In genomic region chr4:2062168-2062807, GRCh38 we compare ENCODE assay signal across 24 cellular contexts.
"Had no signal": no experiment of that assay in that cellular context is flagged by ENCODE, and none has a peak within 500 bp of the region (broad histone marks: within the 10 kb centered on the region; RNA-seq: fewer than 3 reads in every experiment).

No MANE protein-coding gene starts in this region.

- H3K4me3 ChIP-seq: adrenal gland, coronary artery, vagina had no signal

- ATAC-seq: activated T-cell treated with anti-CD3 and anti-CD28 coated beads, Interleukin-2, amount 50 U/mL, for 4 hours; natural killer cell treated with Interleukin-12 subunit alpha and Interleukin-12 subunit beta and Interleukin-15 and Interleukin-18, amount 100 ng/mL, for 72 hours; T-cell had no signal

- H3K36me3 ChIP-seq: adrenal gland, vagina had no signal

- H3K4me1 ChIP-seq: adrenal gland had no signal

- H3K4me3 Mint-ChIP-seq: activated B cell treated with CpG ODN at 0.5 μM for 24 hours; activated T-cell treated with anti-CD3 and anti-CD28 coated beads, Interleukin-2, amount 50 U/mL, for 4 hours; natural killer cell treated with Interleukin-12 subunit alpha and Interleukin-12 subunit beta and Interleukin-15 and Interleukin-18, amount 100 ng/mL, for 72 hours; T-cell had no signal

- H3K27ac Mint-ChIP-seq: activated B cell treated with CpG ODN at 0.5 μM for 24 hours; activated CD4-positive, alpha-beta T cell treated with anti-CD3 and anti-CD28 coated beads, Interleukin-2, amount 10 ng/mL, durations not matched to agents 24 days and 14 days; activated naive CD4-positive, alpha-beta T cell treated with anti-CD3 and anti-CD28 coated beads, Interleukin-2, amount 50 U/mL, for 24 hours; mesothelial cell of epicardium; natural killer cell treated with Interleukin-12 subunit alpha and Interleukin-12 subunit beta and Interleukin-15 and Interleukin-18, amount 100 ng/mL, for 72 hours; T-cell had no signal

- H3K9me3 Mint-ChIP-seq: activated B cell treated with CpG ODN at 0.5 μM for 24 hours; activated CD4-positive, alpha-beta T cell treated with anti-CD3 and anti-CD28 coated beads, Interleukin-2, amount 10 ng/mL, durations not matched to agents 24 days and 14 days; activated naive CD4-positive, alpha-beta T cell treated with anti-CD3 and anti-CD28 coated beads, Interleukin-2, amount 50 U/mL, for 24 hours; activated T-cell treated with anti-CD3 and anti-CD28 coated beads, Interleukin-2, amount 50 U/mL, for 4 hours; mesothelial cell of epicardium; natural killer cell treated with Interleukin-12 subunit alpha and Interleukin-12 subunit beta and Interleukin-15 and Interleukin-18, amount 100 ng/mL, for 72 hours; T-cell had no signal

- H3K4me1 Mint-ChIP-seq: activated CD4-positive, alpha-beta T cell treated with anti-CD3 and anti-CD28 coated beads, Interleukin-2, amount 10 ng/mL, durations not matched to agents 24 days and 14 days; activated naive CD4-positive, alpha-beta T cell treated with anti-CD3 and anti-CD28 coated beads, Interleukin-2, amount 50 U/mL, for 24 hours had no signal

- H3K27ac ChIP-seq: adrenal gland, coronary artery, vagina had no signal

- DNase-seq: activated B cell treated with CpG ODN at 0.5 μM for 24 hours; activated CD4-positive, alpha-beta T cell treated with anti-CD3 and anti-CD28 coated beads, Interleukin-2, amount 10 ng/mL, durations not matched to agents 24 days and 14 days; activated CD8-positive, alpha-beta memory T cell treated with anti-CD3 and anti-CD28 coated beads, Interleukin-2, amount 50 U/mL, for 4 hours; activated effector memory CD4-positive, alpha-beta T cell treated with Interleukin-2 at 50 U/mL for 16 hours; activated T-cell treated with anti-CD3 and anti-CD28 coated beads, Interleukin-2, amount 50 U/mL, for 4 hours; adrenal gland; central memory CD4-positive, alpha-beta T cell; erythroblast; foreskin melanocyte; hypothalamus; islet precursor cell; retina; stimulated activated CD4-positive, alpha-beta T cell treated with anti-CD3 and anti-CD28 coated beads, Interleukin-12 subunit alpha, Interleukin-12 subunit beta, amount 100 ng/mL, for 4 hours; stimulated activated CD4-positive, alpha-beta T cell treated with anti-CD3 and anti-CD28 coated beads, Interleukin-1b, Interleukin-23, amount 100 ng/mL, for 48 hours; stimulated activated CD8-positive, alpha-beta memory T cell treated with anti-CD3 and anti-CD28 coated beads, Interleukin-4, amount 100 ng/mL, for 48 hours; stimulated activated naive CD4-positive, alpha-beta T cell treated with Interleukin-2 at 50 U/mL for 16 hours; T-cell; T-helper 9 cell; trophoblast cell had no signal

- H3K9me3 ChIP-seq: adrenal gland, vagina had no signal
